8 cellular contexts compared by ENCODE assay signal in the genomic region with DNA sequence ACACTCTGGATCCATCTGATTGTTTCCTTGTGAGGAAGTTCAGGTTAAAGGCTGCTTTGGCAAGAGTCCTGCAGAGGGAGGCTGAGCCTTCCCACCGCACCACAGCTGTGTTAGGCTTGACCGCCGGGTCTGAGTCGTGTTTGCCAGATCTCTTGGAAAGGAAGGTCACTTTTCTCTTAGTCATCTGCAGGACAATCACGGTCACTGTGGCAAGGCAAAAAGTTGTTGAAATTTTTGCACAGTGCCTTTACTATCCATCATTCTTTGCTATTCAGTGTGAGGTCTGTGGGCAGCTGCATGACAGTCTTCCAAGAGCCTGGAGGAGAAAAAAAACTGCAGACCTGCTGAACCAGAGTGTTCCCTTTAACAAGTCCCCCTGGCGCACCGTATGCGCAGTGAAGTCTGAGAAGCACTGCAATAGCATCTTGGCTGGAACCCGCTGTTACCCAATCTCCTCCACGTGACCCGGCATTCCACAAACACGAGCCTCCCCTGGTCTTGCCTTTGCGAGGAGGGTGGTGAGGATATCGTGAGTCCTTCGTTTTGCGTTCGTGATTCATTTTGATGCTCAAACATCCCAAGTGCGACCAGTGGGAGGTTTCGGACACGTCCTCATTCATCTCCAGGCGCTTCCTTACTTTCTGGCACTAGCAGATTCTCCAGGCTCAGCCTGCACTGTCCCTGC. TPM values are rescaled to one million over a fixed set of nuclear protein-coding genes. Genes with fewer than 3 reads are reported as not detected.
DNase-seq lines count a peak whose midpoint lies in the region; ATAC-seq and TF ChIP-seq lines count a peak whose summit lies in the region.

No MANE protein-coding gene starts in this region.

- CTCF ChIA-PET in T-cell (lab: Charles Lee): interaction anchor here in 1 of 2 donors (1.3 kb wide), 1 partner anchor 16 kb away, joined by 9 read pairs; no protein-coding TSS in a partner anchor

- POLR2A ChIA-PET in T-cell (lab: Charles Lee): no interaction called here

- TF ChIP-seq CTCF in foreskin fibroblast (IDR thresholded peaks at IDR 0.05; ENCODE audit: low read depth, low read length): no peak
- no peak for TF ChIP-seq CTCF in foreskin keratinocyte (conservative IDR thresholded peaks at IDR 0.05)

- peak overlapping the region; percentile 5 to 93 (median 70) for H3K4me3 Mint-ChIP-seq in CD4-positive, CD25-positive, alpha-beta regulatory T cell
- peak overlapping the region; percentile 17 to 92 (median 85) for H3K4me3 Mint-ChIP-seq in T-cell

- no peak for DNase-seq in CD4-positive, CD25-positive, alpha-beta regulatory T cell
- no peak for DNase-seq in T-cell
- DNase-seq in foreskin fibroblast: peak; percentile 88
- DNase-seq in posterior vena cava (ENCODE audit: low spot score): peak; percentile 93
- no peak for DNase-seq in DMS 273 (lab: John Stamatoyannopoulos, UW; ENCODE audit: unreplicated experiment)
- DNase-seq in foreskin keratinocyte: no peak

- no peak overlapping the region for H3K4me3 ChIP-seq in CD4-positive, CD25-positive, alpha-beta regulatory T cell (ENCODE audit: low read depth, low read length)
- H3K4me3 ChIP-seq in foreskin fibroblast (ENCODE audit: low read depth in 1 of 2, low read length in 2 of 2): no peak overlapping the region

- H3K27me3 ChIP-seq in CD4-positive, CD25-positive, alpha-beta regulatory T cell (ENCODE audit: control insufficient read depth, insufficient read depth, low read length): no peaks in the 10 kb centered on the region
- H3K27me3 ChIP-seq in foreskin keratinocyte: no peaks in the 10 kb centered on the region

- H3K27ac ChIP-seq in CD4-positive, CD25-positive, alpha-beta regulatory T cell (ENCODE audit: insufficient read depth, low read length, poor library complexity, severe bottlenecking): peak overlapping the region; percentile 51
- H3K27ac ChIP-seq in foreskin keratinocyte: no peak overlapping the region

- H3K36me3 ChIP-seq in CD4-positive, CD25-positive, alpha-beta regulatory T cell (ENCODE audit: control insufficient read depth, insufficient read depth, low read length): no peaks in the 10 kb centered on the region

- no peaks in the 10 kb centered on the region for H3K9me3 ChIP-seq in CD4-positive, CD25-positive, alpha-beta regulatory T cell (ENCODE audit: control insufficient read depth in 2 of 2, low read length in 2 of 2)

- no peak for ATAC-seq in CD4-positive, CD25-positive, alpha-beta regulatory T cell (ENCODE audit: low read depth in 2 of 2)
- ATAC-seq in T-cell (replicated peaks in 1 of 4) (no peak), HG03097 (IDR thresholded peaks at IDR 0.05; ENCODE audit: low FRiP score, unreplicated experiment) (no peak), HG03159 (IDR thresholded peaks at IDR 0.05; ENCODE audit: unreplicated experiment) (no peak), foreskin keratinocyte (no peak)

- peaks cover 61% of the 10 kb centered on the region for H3K4me1 ChIP-seq in CD4-positive, CD25-positive, alpha-beta regulatory T cell (ENCODE audit: control insufficient read depth, insufficient read depth, low read length, poor library complexity, severe bottlenecking)
- H3K4me1 ChIP-seq in foreskin keratinocyte: no peaks in the 10 kb centered on the region

- H3K9me3 Mint-ChIP-seq in CD4-positive, CD25-positive, alpha-beta regulatory T cell: no peaks in the 10 kb centered on the region
- H3K9me3 Mint-ChIP-seq in T-cell: no peaks in the 10 kb centered on the region

- peaks cover 4 to 59% (median 25%) of the 10 kb centered on the region in 4 donors for H3K4me1 Mint-ChIP-seq in CD4-positive, CD25-positive, alpha-beta regulatory T cell
- peaks cover 64 to 77% (median 70%) of the 10 kb centered on the region in 3 donors for H3K4me1 Mint-ChIP-seq in T-cell

- H3K27ac Mint-ChIP-seq in CD4-positive, CD25-positive, alpha-beta regulatory T cell: peak overlapping the region; percentile 29 to 97 (median 82)
- H3K27ac Mint-ChIP-seq in T-cell: peak overlapping the region; percentile 98 to 99

- intact Hi-C loops in posterior vena cava (cut with DNase I): no loop called here

- no peaks in the 10 kb centered on the region for H3K27me3 Mint-ChIP-seq in CD4-positive, CD25-positive, alpha-beta regulatory T cell
- H3K27me3 Mint-ChIP-seq in T-cell: no peaks in the 10 kb centered on the region

- peaks cover 1% of the 10 kb centered on the region for H3K36me3 Mint-ChIP-seq in CD4-positive, CD25-positive, alpha-beta regulatory T cell
- no peaks in the 10 kb centered on the region for H3K36me3 Mint-ChIP-seq in T-cell

RNA-seq across cellular contexts. Expression of a gene that starts 23.0 kb away (rescaled TPM):
- total RNA-seq in CD4-positive, CD25-positive, alpha-beta regulatory T cell: 204 TPM
- polyA plus RNA-seq in CD4-positive, CD25-positive, alpha-beta regulatory T cell: 100 to 1,000 TPM; 131 to 228 (median 157) TPM
- total RNA-seq in T-cell (100 to 1,000 TPM; 144 to 172 (median 151) TPM), posterior vena cava (10 to 100 TPM; 49.2 to 84.8 TPM), foreskin keratinocyte (30.6 and 30.8 TPM in 2 replicates)
- polyA plus RNA-seq in foreskin keratinocyte: 29.4 and 31.0 TPM in 2 replicates

Comparison
In these comparisons a context has a peak if more than half of its experiments do, and no peak if none do; other contexts are left out.
1. DNase-seq: peak in foreskin fibroblast (2 of 2) and posterior vena cava (single experiment); none in CD4-positive, CD25-positive, alpha-beta regulatory T cell (0 of 3), T-cell (0 of 34), DMS 273 (single experiment) and foreskin keratinocyte (0 of 2).